In genomic region chr18:5895300-5895885, GRCh38 we compare ENCODE assay signal across 7 cellular contexts. TPM values are rescaled to one million over a fixed set of nuclear protein-coding genes. Genes with fewer than 3 reads are reported as not detected.
DNase-seq lines count a peak whose midpoint lies in the region; ATAC-seq lines count a peak whose summit lies in the region.

Gene TMEM200C (minus strand): TSS chr18:5895522. CDS start chr18:5892063, 3,459 bp downstream.

- H3K36me3 ChIP-seq in muscle layer of colon (ENCODE audit: insufficient read depth, low read length) (no peaks in the 10 kb centered on the region), aorta (ENCODE audit: control insufficient read depth in 1 of 2, insufficient read depth in 2 of 2, low read length in 1 of 2) (no peaks in the 10 kb centered on the region)

- H3K9me3 Mint-ChIP-seq in dendritic cell treated with granulocyte-macrophage colony-stimulating factor and Interleukin-4, amounts not matched to agents 40 ng/mL and 50 ng/mL, for 4 days, result no peaks in the 10 kb centered on the region

- peaks cover 39 to 40% of the 10 kb centered on the region in 2 donors for H3K27me3 ChIP-seq in muscle layer of colon (ENCODE audit: control insufficient read depth in 1 of 2, insufficient read depth in 2 of 2, low read length in 2 of 2)
- H3K27me3 ChIP-seq in aorta (ENCODE audit: control insufficient read depth in 1 of 2, insufficient read depth in 2 of 2, low read length in 1 of 2), result no peaks in the 10 kb centered on the region

- H3K4me3 Mint-ChIP-seq in dendritic cell treated with granulocyte-macrophage colony-stimulating factor and Interleukin-4, amounts not matched to agents 40 ng/mL and 50 ng/mL, for 4 days, result peak within 1 kb of the TSS; percentile 71

- peaks cover 18% of the 10 kb centered on the region for H3K4me1 Mint-ChIP-seq in dendritic cell treated with granulocyte-macrophage colony-stimulating factor and Interleukin-4, amounts not matched to agents 40 ng/mL and 50 ng/mL, for 4 days (ENCODE audit: low read depth)

- peak within 1 kb of the TSS; percentile 29 to 41 for H3K4me3 ChIP-seq in muscle layer of colon (ENCODE audit: low read depth in 1 of 2, low read length in 2 of 2)
- H3K4me3 ChIP-seq in aorta (ENCODE audit: low read length in 2 of 2), result peak within 1 kb of the TSS in 1 of 2 donors; percentile 42

- no peak for DNase-seq in aorta
- no peak for DNase-seq in NCI-H1436 treated with DMSO at 0.1 percent for 48 hours (lab: John Stamatoyannopoulos, UW)

- intact Hi-C loops in dendritic cell treated with granulocyte-macrophage colony-stimulating factor and Interleukin-4, amounts not matched to agents 40 ng/mL and 50 ng/mL, for 4 days (cut with micrococcal nuclease), result no loop called here
- intact Hi-C loops in aorta (cut with DNase I), result no loop called here

- H3K36me3 Mint-ChIP-seq in dendritic cell treated with granulocyte-macrophage colony-stimulating factor and Interleukin-4, amounts not matched to agents 40 ng/mL and 50 ng/mL, for 4 days (ENCODE audit: low read depth), result no peaks in the 10 kb centered on the region

- ATAC-seq in GM18498 (IDR thresholded peaks at IDR 0.05; ENCODE audit: unreplicated experiment) (peak; percentile 35), HG03469 (IDR thresholded peaks at IDR 0.05; ENCODE audit: unreplicated experiment) (peak; percentile 3), aorta (ENCODE audit: low FRiP score) (no peak), HG03571 (IDR thresholded peaks at IDR 0.05; ENCODE audit: unreplicated experiment) (no peak)

- H3K4me1 ChIP-seq in muscle layer of colon (ENCODE audit: insufficient read depth, low read length) (no peaks in the 10 kb centered on the region), aorta (ENCODE audit: control insufficient read depth in 1 of 2, insufficient read depth in 2 of 2, low read length in 2 of 2) (no peaks in the 10 kb centered on the region)

- no peak within 1 kb of the TSS for H3K27ac ChIP-seq in muscle layer of colon (ENCODE audit: low read depth, low read length)
- H3K27ac ChIP-seq in aorta (ENCODE audit: low read depth in 1 of 2, low read length in 2 of 2), result no peak within 1 kb of the TSS

- no peak within 1 kb of the TSS for H3K9ac ChIP-seq in muscle layer of colon (ENCODE audit: low read length)

- H3K27ac Mint-ChIP-seq in dendritic cell treated with granulocyte-macrophage colony-stimulating factor and Interleukin-4, amounts not matched to agents 40 ng/mL and 50 ng/mL, for 4 days, result no peak within 1 kb of the TSS

- peaks cover 83% of the 10 kb centered on the region for H3K27me3 Mint-ChIP-seq in dendritic cell treated with granulocyte-macrophage colony-stimulating factor and Interleukin-4, amounts not matched to agents 40 ng/mL and 50 ng/mL, for 4 days

- H3K9me3 ChIP-seq in muscle layer of colon (ENCODE audit: low read length) (no peaks in the 10 kb centered on the region), aorta (ENCODE audit: control insufficient read depth, low read length) (no peaks in the 10 kb centered on the region)

- 1% methylated on average over 30 to 82 of the region's 83 CpGs for WGBS in aorta, 2 donors

RNA-seq across cellular contexts. Expression of gene TMEM200C, which starts in this region (rescaled TPM):
- under 1 TPM; 0.06 to 0.15 TPM for total RNA-seq in aorta
- under 1 TPM in 1 of 2 donors, not detected in 1; 0.03 TPM for polyA plus RNA-seq in aorta

Comparison
In these comparisons a context has a peak if more than half of its experiments do, and no peak if none do; other contexts are left out.
1. ATAC-seq: peak in GM18498 (single experiment) and HG03469 (single experiment); none in aorta (single experiment) and HG03571 (single experiment).